In the genomic region with DNA sequence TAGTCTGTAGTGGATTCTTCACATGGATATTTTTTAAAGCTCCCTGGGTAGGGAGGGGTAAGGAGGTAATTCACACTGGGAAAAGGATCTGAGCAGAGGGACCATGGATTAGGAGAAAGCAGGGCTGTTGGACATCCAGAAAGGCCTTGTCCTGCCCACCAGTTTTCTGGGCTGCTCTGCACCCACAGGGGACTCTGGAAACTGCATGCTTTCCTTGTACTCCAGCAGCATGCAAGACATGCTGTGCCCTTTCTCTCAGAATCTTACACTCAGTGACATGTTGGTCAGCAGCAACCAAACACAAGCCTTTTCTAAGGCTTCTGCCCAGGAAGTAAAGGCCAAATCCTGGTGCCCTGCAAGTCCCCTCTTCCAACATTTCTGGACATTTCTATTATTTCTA, we compare ENCODE assay signal across 13 cellular contexts. TPM values are rescaled to one million over a fixed set of nuclear protein-coding genes. Genes with fewer than 3 reads are reported as not detected.
DNase-seq lines count a peak whose midpoint lies in the region; ATAC-seq and TF ChIP-seq lines count a peak whose summit lies in the region.
"Had no signal": no experiment of that assay in that cellular context is flagged by ENCODE, and none has a peak within 500 bp of the region (broad histone marks: within the 10 kb centered on the region; RNA-seq: fewer than 3 reads in every experiment).

No MANE protein-coding gene starts in this region.

- H2AFZ ChIP-seq in SK-N-SH (ENCODE audit: low read depth) (peak overlapping the region; percentile 32; the same call in 1 of the 2 replicates), Karpas-422 (ENCODE audit: low read length) (no peak overlapping the region)

- H3K9me3 ChIP-seq in SK-N-SH (no peaks in the 10 kb centered on the region), Karpas-422 (ENCODE audit: low read length) (no peaks in the 10 kb centered on the region), lower lobe of right lung (no peaks in the 10 kb centered on the region)
- H3K9me3 ChIP-seq: left lung, SJSA1 had no signal

- H3K27me3 ChIP-seq in SK-N-SH (ENCODE audit: insufficient read depth) (no peaks in the 10 kb centered on the region), Karpas-422 (ENCODE audit: low read length) (no peaks in the 10 kb centered on the region), lower lobe of right lung (ENCODE audit: low read depth) (peaks cover 26% of the 10 kb centered on the region)
- H3K27me3 ChIP-seq: SJSA1 had no signal

- CTCF ChIA-PET in SK-N-SH (lab: Yijun Ruan, JAX), result interaction anchor here (1.2 kb wide), 1 partner anchor 8 kb away, joined by 4 read pairs; no protein-coding TSS in a partner anchor

- no peak overlapping the region for H3K9ac ChIP-seq in SK-N-SH
- H3K9ac ChIP-seq in Karpas-422 (ENCODE audit: low read length), result no peak overlapping the region

- no peak for TF ChIP-seq EP300 in SK-N-SH (IDR thresholded peaks at IDR 0.05; ENCODE audit: borderline replicate concordance in 1 of 2, low read depth in 1 of 2, low read length in 1 of 2)

- H3K27ac ChIP-seq in SK-N-SH (ENCODE audit: low read depth in 2 of 2, low read length in 1 of 2) (peak overlapping the region in 1 of 2 experiments; percentile 89; a peak in 2 of 4 replicates), Karpas-422 (ENCODE audit: low read length) (no peak overlapping the region), lower lobe of right lung (no peak overlapping the region)
- H3K27ac ChIP-seq: 22Rv1, left lung, SJSA1 had no signal

- peaks cover 8% of the 10 kb centered on the region for H3F3A ChIP-seq in SK-N-SH (replicated peaks; ENCODE audit: insufficient read depth)

- H3K4me2 ChIP-seq in SK-N-SH (no peak overlapping the region; the same call in 1 of the 2 replicates), Karpas-422 (ENCODE audit: low read depth, low read length, poor library complexity, severe bottlenecking) (no peak overlapping the region)

- peak; percentile 36 for TF ChIP-seq RAD21 in SK-N-SH (IDR thresholded peaks at IDR 0.05; ENCODE audit: low read length)

- H4K20me1 ChIP-seq in SK-N-SH (ENCODE audit: insufficient read depth) (peaks cover 16% of the 10 kb centered on the region), Karpas-422 (ENCODE audit: insufficient read depth, low read depth, low read length) (no peaks in the 10 kb centered on the region)

- POLR2A ChIA-PET in SK-N-SH (lab: Yijun Ruan, JAX), result no interaction called here

- intact Hi-C loops in lower lobe of right lung (cut with DNase I), result no loop called here

- H3K36me3 ChIP-seq in SK-N-SH (replicated peaks in 1 of 2; ENCODE audit: control insufficient read depth in 1 of 2, insufficient read depth in 2 of 2, low read length in 1 of 2) (peaks cover 0 to 10% of the 10 kb centered on the region in 2 experiments), Karpas-422 (ENCODE audit: insufficient read depth, low read length) (no peaks in the 10 kb centered on the region), lower lobe of right lung (no peaks in the 10 kb centered on the region)
- H3K36me3 ChIP-seq: left lung had no signal

- peak; percentile 46 for TF ChIP-seq CTCF in SK-N-SH (IDR thresholded peaks at IDR 0.05)
- peak; percentile 56 for TF ChIP-seq CTCF in fibroblast of pulmonary artery (IDR thresholded peaks at IDR 0.05; ENCODE audit: low read length, missing control alignments)
- TF ChIP-seq CTCF in lower lobe of right lung (IDR thresholded peaks at IDR 0.05), result no peak

- peaks cover 0 to 19% of the 10 kb centered on the region in 2 experiments; a peak in 2 of 4 replicates for H3K4me1 ChIP-seq in SK-N-SH (ENCODE audit: control insufficient read depth in 1 of 2, insufficient read depth in 2 of 2, low read depth in 1 of 2, low read length in 1 of 2)
- no peaks in the 10 kb centered on the region for H3K4me1 ChIP-seq in Karpas-422 (ENCODE audit: low read length)
- peaks cover 7% of the 10 kb centered on the region for H3K4me1 ChIP-seq in lower lobe of right lung

- H3K9me2 ChIP-seq in SK-N-SH (no peaks in the 10 kb centered on the region), Karpas-422 (replicated peaks; ENCODE audit: insufficient read depth, low read length) (no peaks in the 10 kb centered on the region)

- ATAC-seq in lower lobe of right lung, result no peak
- ATAC-seq: left lung had no signal

- H3K79me2 ChIP-seq in SK-N-SH (ENCODE audit: insufficient read depth) (peaks cover 43% of the 10 kb centered on the region), Karpas-422 (ENCODE audit: low read length) (no peaks in the 10 kb centered on the region)

- no peak overlapping the region for H3K4me3 ChIP-seq in SK-N-SH (ENCODE audit: low read depth in 2 of 2, low read length in 1 of 2)
- H3K4me3 ChIP-seq in fibroblast of pulmonary artery (replicated peaks; ENCODE audit: low read depth, low read length), result no peak overlapping the region
- no peak overlapping the region for H3K4me3 ChIP-seq in Karpas-422 (ENCODE audit: low read length)
- H3K4me3 ChIP-seq in lower lobe of right lung, result no peak overlapping the region
- H3K4me3 ChIP-seq: left lung, SJSA1 had no signal

- DNase-seq in DMS 273 (lab: John Stamatoyannopoulos, UW; ENCODE audit: unreplicated experiment), result peak; percentile 36
- no peak for DNase-seq in DMS 273 treated with DMSO at 0.1 percent for 48 hours (lab: John Stamatoyannopoulos, UW)
- peak; percentile 31 for DNase-seq in SK-N-SH
- DNase-seq in fibroblast of pulmonary artery (ENCODE audit: low read depth), result peak; percentile 64
- peak; percentile 46 for DNase-seq in retina
- DNase-seq in effector CD8-positive, alpha-beta T cell (lab: John Stamatoyannopoulos, UW), result no peak
- no peak for DNase-seq in Karpas-422
- no peak for DNase-seq in lower lobe of right lung
- DNase-seq: cortex of kidney, left lung, NCI-H2171 treated with DMSO at 0.1 percent for 48 hours had no signal

TF ChIP-seq in SK-N-SH, 30 proteins besides CTCF, POLR2A, EP300 and RAD21:
- TF ChIP-seq, protein P1, sequence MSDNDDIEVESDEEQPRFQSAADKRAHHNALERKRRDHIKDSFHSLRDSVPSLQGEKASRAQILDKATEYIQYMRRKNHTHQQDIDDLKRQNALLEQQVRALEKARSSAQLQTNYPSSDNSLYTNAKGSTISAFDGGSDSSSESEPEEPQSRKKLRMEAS (IDR thresholded peaks at IDR 0.05; ENCODE audit: low read depth), result peak; percentile 69
- TF ChIP-seq FOXJ3 (CRISPR knock-in tag; IDR thresholded peaks at IDR 0.05) (no peak), CHD2 (IDR thresholded peaks at IDR 0.05; ENCODE audit: low read length, partially characterized antibody) (no peak), NFIC (IDR thresholded peaks at IDR 0.05; ENCODE audit: borderline replicate concordance) (no peak), POLR2AphosphoS5 (IDR thresholded peaks at IDR 0.05; ENCODE audit: low read depth, low read length) (no peak), TEAD4 (IDR thresholded peaks at IDR 0.05; ENCODE audit: borderline replicate concordance, insufficient read depth) (no peak), MXI1 (IDR thresholded peaks at IDR 0.05; ENCODE audit: low read depth, low read length) (no peak), RCOR1 (IDR thresholded peaks at IDR 0.05; ENCODE audit: low read length) (no peak)

RNA-seq across cellular contexts. Expression of a gene that starts 2.5 kb away (rescaled TPM):
- polyA plus RNA-seq in SK-N-SH (2012; rRNA removed), result 248 and 298 TPM in 2 replicates
- 185 and 239 TPM in 2 replicates for polyA plus RNA-seq in SK-N-SH (2012; cell fraction: cytosol; rRNA removed)
- polyA plus RNA-seq in SK-N-SH (2012; cell fraction: nucleus; rRNA removed), result 255 and 545 TPM in 2 replicates
- total RNA-seq in Karpas-422 (2014; rRNA removed; shearing (Covaris generic); ENCODE audit: low replicate concordance), result 0.86 and 1.2 TPM in 2 replicates
- total RNA-seq in lower lobe of right lung, result 75.3 TPM

Comparison
In these comparisons a context has a peak if more than half of its experiments do, and no peak if none do; other contexts are left out.
1. DNase-seq: peak in DMS 273 (single experiment), SK-N-SH (single experiment), fibroblast of pulmonary artery (single experiment) and retina (single experiment); none in DMS 273 treated with DMSO at 0.1 percent for 48 hours (single experiment), effector CD8-positive, alpha-beta T cell (single experiment), Karpas-422 (single experiment) and lower lobe of right lung (single experiment).
2. RNA of a gene that starts 2.5 kb away (total RNA-seq): 75.3 TPM in lower lobe of right lung (single experiment); 0.86 to 1.2 TPM in Karpas-422; every median in the first group is over 10 times any median in the second.